In the genomic region with DNA sequence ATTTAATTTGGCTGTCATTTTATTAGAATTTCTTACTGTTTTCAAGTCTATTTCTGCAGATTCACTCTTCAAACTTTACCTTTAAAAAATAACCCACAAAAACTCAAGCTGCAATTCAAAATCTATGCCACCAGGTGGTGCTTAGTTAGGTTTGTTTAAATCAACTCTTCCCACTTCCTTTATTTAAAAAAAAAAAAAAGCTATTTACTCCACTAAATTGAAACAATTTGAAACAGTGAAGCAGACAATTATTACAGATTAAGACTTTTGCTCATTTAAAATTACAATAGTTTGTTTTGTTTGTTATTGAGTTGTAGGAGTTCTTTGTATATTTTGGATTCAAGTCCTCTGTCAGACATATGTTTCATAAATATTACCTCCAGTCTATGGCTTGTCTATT, we compare ENCODE assay signal across 7 cellular contexts.
DNase-seq lines count a peak whose midpoint lies in the region; ATAC-seq, FAIRE-seq and TF ChIP-seq lines count a peak whose summit lies in the region.

No MANE protein-coding gene starts in this region.

- no TSS peak for BruUV-seq in HepG2 (replicated peaks; lab: Mats Ljungman, UMichigan)

- no peaks in the 10 kb centered on the region for H3K36me3 Mint-ChIP-seq in activated B cell treated with CpG ODN at 0.5 μM for 24 hours (ENCODE audit: low read depth)

- TF ChIP-seq CTCF in activated B cell treated with CpG ODN at 0.5 μM for 24 hours (IDR thresholded peaks at IDR 0.05) (peak; percentile 10), HepG2 (CRISPR knock-in tag; IDR thresholded peaks at IDR 0.05) (peak; percentile 24; the same call in 1 of the 2 replicates)

- no peak overlapping the region for H3K4me3 Mint-ChIP-seq in activated B cell treated with CpG ODN at 0.5 μM for 24 hours

- ATAC-seq in activated B cell treated with CpG ODN at 0.5 μM for 24 hours (ENCODE audit: low read depth) (no peak), HepG2 (no peak), HG02763 (IDR thresholded peaks at IDR 0.05; ENCODE audit: unreplicated experiment) (no peak), HG03457 (IDR thresholded peaks at IDR 0.05; ENCODE audit: unreplicated experiment) (no peak), HG03025 (IDR thresholded peaks at IDR 0.05; ENCODE audit: low FRiP score, unreplicated experiment) (no peak)

- TF ChIP-seq EP300 in HepG2 (IDR thresholded peaks at IDR 0.05; ENCODE audit: low read depth in 2 of 2, low read length in 2 of 2): no peak
- no peak for TF ChIP-seq EP300 in HepG2 (CRISPR knock-in tag; IDR thresholded peaks at IDR 0.05; ENCODE audit: borderline replicate concordance)

- no peaks in the 10 kb centered on the region for H3K36me3 ChIP-seq in HepG2 (replicated peaks in 1 of 2; ENCODE audit: control insufficient read depth in 1 of 2, insufficient read depth in 2 of 2, low read length in 2 of 2)

- TF ChIP-seq RAD21 in HepG2 (CRISPR knock-in tag; IDR thresholded peaks at IDR 0.05): no peak

- no peak overlapping the region for H3K27ac ChIP-seq in HepG2 (ENCODE audit: extremely low read length, insufficient read depth, low read length)

- no peak overlapping the region for H3K4me2 ChIP-seq in HepG2 (ENCODE audit: low read depth, low read length)

- peaks cover 19% of the 10 kb centered on the region for H3K27me3 Mint-ChIP-seq in activated B cell treated with CpG ODN at 0.5 μM for 24 hours

- no peak overlapping the region for H3K4me3 ChIP-seq in HepG2 (replicated peaks in 1 of 3; ENCODE audit: insufficient read depth in 1 of 3, low read depth in 2 of 3, low read length in 3 of 3)

- H3K27me3 ChIP-seq in HepG2 (ENCODE audit: control insufficient read depth in 1 of 2, insufficient read depth in 2 of 2, low read length in 2 of 2): no peaks in the 10 kb centered on the region

- no peak overlapping the region for H2AFZ ChIP-seq in HepG2 (ENCODE audit: low read length)

- no peak overlapping the region for H3K9ac ChIP-seq in HepG2 (ENCODE audit: insufficient read depth, low read depth, low read length)

- POLR2A ChIA-PET in activated B cell treated with CpG ODN at 0.5 μM for 24 hours (lab: Charles Lee): no interaction called here
- POLR2A ChIA-PET in HepG2 (lab: Yijun Ruan, JAX): no interaction called here

- CTCF ChIA-PET in activated B cell treated with CpG ODN at 0.5 μM for 24 hours (lab: Charles Lee): interaction anchor here (0.8 to 3.3 kb wide), 3 partner anchors 8 to 437 kb away, joined by 3 to 12 read pairs (median 4); no protein-coding TSS in a partner anchor
- CTCF ChIA-PET in HepG2 (lab: Yijun Ruan, JAX; ENCODE audit: low intra/inter-chr PET ratio, low total read pairs): interaction anchor here (1.3 kb wide), 1 partner anchor 27 kb away, joined by 3 read pairs; no protein-coding TSS in a partner anchor

- no peaks in the 10 kb centered on the region for H3K9me3 Mint-ChIP-seq in activated B cell treated with CpG ODN at 0.5 μM for 24 hours

- no peaks in the 10 kb centered on the region for H3K79me2 ChIP-seq in HepG2 (ENCODE audit: insufficient read depth, low read length)

- H3K9me3 ChIP-seq in HepG2 (ENCODE audit: low read length): no peaks in the 10 kb centered on the region

- DNase-seq in EH (ENCODE audit: low read depth): peak; percentile 32
- peak; percentile 45 for DNase-seq in HT1080 (ENCODE audit: low read depth)
- DNase-seq in activated B cell treated with CpG ODN at 0.5 μM for 24 hours: no peak
- peak; percentile 49 for DNase-seq in HepG2 (ENCODE audit: low spot score)

- no peaks in the 10 kb centered on the region for H4K20me1 ChIP-seq in HepG2 (ENCODE audit: insufficient read depth, low read length)

- in situ Hi-C loops in HepG2 (cut with HindIII; ENCODE audit: extremely low pct_ligation_motif_present, low pct_unique_long_range_greater_than_20kb): no loop called here

- no peaks in the 10 kb centered on the region for H3K4me1 Mint-ChIP-seq in activated B cell treated with CpG ODN at 0.5 μM for 24 hours

- no peak for TF ChIP-seq POLR2A in HepG2 (IDR thresholded peaks at IDR 0.05; ENCODE audit: insufficient read depth in 1 of 2, low read depth in 2 of 2, low read length in 2 of 2)

- FAIRE-seq in HepG2 (lab: Jason Lieb, UNC): no peak

- no peak overlapping the region for H3K27ac Mint-ChIP-seq in activated B cell treated with CpG ODN at 0.5 μM for 24 hours

- intact Hi-C loops in activated B cell treated with CpG ODN at 0.5 μM for 24 hours (cut with micrococcal nuclease) (no loop called here), HepG2 (cut with micrococcal nuclease; ENCODE audit: unreplicated experiment) (no loop called here)

- peaks cover 25% of the 10 kb centered on the region for H3K4me1 ChIP-seq in HepG2 (ENCODE audit: insufficient read depth, low read length)

TF ChIP-seq in HepG2, 621 proteins besides CTCF, POLR2A, EP300 and RAD21 (continues in another document):
- TF ChIP-seq, protein P1, sequence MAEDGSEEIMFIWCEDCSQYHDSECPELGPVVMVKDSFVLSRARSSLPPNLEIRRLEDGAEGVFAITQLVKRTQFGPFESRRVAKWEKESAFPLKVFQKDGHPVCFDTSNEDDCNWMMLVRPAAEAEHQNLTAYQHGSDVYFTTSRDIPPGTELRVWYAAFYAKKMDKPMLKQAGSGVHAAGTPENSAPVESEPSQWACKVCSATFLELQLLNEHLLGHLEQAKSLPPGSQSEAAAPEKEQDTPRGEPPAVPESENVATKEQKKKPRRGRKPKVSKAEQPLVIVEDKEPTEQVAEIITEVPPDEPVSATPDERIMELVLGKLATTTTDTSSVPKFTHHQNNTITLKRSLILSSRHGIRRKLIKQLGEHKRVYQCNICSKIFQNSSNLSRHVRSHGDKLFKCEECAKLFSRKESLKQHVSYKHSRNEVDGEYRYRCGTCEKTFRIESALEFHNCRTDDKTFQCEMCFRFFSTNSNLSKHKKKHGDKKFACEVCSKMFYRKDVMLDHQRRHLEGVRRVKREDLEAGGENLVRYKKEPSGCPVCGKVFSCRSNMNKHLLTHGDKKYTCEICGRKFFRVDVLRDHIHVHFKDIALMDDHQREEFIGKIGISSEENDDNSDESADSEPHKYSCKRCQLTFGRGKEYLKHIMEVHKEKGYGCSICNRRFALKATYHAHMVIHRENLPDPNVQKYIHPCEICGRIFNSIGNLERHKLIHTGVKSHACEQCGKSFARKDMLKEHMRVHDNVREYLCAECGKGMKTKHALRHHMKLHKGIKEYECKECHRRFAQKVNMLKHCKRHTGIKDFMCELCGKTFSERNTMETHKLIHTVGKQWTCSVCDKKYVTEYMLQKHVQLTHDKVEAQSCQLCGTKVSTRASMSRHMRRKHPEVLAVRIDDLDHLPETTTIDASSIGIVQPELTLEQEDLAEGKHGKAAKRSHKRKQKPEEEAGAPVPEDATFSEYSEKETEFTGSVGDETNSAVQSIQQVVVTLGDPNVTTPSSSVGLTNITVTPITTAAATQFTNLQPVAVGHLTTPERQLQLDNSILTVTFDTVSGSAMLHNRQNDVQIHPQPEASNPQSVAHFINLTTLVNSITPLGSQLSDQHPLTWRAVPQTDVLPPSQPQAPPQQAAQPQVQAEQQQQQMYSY (CRISPR knock-in tag; IDR thresholded peaks at IDR 0.05): no peak
- no peak for TF ChIP-seq CEBPG (CRISPR knock-in tag; IDR thresholded peaks at IDR 0.05)
- TF ChIP-seq, protein P2, sequence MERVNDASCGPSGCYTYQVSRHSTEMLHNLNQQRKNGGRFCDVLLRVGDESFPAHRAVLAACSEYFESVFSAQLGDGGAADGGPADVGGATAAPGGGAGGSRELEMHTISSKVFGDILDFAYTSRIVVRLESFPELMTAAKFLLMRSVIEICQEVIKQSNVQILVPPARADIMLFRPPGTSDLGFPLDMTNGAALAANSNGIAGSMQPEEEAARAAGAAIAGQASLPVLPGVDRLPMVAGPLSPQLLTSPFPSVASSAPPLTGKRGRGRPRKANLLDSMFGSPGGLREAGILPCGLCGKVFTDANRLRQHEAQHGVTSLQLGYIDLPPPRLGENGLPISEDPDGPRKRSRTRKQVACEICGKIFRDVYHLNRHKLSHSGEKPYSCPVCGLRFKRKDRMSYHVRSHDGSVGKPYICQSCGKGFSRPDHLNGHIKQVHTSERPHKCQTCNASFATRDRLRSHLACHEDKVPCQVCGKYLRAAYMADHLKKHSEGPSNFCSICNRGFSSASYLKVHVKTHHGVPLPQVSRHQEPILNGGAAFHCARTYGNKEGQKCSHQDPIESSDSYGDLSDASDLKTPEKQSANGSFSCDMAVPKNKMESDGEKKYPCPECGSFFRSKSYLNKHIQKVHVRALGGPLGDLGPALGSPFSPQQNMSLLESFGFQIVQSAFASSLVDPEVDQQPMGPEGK (CRISPR knock-in tag; IDR thresholded peaks at IDR 0.05): no peak
- TF ChIP-seq EED (CRISPR knock-in tag; IDR thresholded peaks at IDR 0.05): no peak
- TF ChIP-seq, protein P3, sequence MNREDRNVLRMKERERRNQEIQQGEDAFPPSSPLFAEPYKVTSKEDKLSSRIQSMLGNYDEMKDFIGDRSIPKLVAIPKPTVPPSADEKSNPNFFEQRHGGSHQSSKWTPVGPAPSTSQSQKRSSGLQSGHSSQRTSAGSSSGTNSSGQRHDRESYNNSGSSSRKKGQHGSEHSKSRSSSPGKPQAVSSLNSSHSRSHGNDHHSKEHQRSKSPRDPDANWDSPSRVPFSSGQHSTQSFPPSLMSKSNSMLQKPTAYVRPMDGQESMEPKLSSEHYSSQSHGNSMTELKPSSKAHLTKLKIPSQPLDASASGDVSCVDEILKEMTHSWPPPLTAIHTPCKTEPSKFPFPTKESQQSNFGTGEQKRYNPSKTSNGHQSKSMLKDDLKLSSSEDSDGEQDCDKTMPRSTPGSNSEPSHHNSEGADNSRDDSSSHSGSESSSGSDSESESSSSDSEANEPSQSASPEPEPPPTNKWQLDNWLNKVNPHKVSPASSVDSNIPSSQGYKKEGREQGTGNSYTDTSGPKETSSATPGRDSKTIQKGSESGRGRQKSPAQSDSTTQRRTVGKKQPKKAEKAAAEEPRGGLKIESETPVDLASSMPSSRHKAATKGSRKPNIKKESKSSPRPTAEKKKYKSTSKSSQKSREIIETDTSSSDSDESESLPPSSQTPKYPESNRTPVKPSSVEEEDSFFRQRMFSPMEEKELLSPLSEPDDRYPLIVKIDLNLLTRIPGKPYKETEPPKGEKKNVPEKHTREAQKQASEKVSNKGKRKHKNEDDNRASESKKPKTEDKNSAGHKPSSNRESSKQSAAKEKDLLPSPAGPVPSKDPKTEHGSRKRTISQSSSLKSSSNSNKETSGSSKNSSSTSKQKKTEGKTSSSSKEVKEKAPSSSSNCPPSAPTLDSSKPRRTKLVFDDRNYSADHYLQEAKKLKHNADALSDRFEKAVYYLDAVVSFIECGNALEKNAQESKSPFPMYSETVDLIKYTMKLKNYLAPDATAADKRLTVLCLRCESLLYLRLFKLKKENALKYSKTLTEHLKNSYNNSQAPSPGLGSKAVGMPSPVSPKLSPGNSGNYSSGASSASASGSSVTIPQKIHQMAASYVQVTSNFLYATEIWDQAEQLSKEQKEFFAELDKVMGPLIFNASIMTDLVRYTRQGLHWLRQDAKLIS (CRISPR knock-in tag; IDR thresholded peaks at IDR 0.05): no peak
- no peak for TF ChIP-seq SRF (IDR thresholded peaks at IDR 0.05; ENCODE audit: low read depth, low read length)
- no peak for TF ChIP-seq EZH2 (conservative IDR thresholded peaks at IDR 0.05; ENCODE audit: low read depth, low read length)
- TF ChIP-seq CHD2 (IDR thresholded peaks at IDR 0.05; ENCODE audit: low read depth, low read length): no peak
- TF ChIP-seq REL (CRISPR knock-in tag; conservative IDR thresholded peaks at IDR 0.05): no peak
- TF ChIP-seq FOSL1 (CRISPR knock-in tag; IDR thresholded peaks at IDR 0.05; ENCODE audit: borderline replicate concordance): no peak
